ENCODE assay signal across 11 cellular contexts in genomic region chr6:111812080-111813038, GRCh38.
DNase-seq lines count a peak whose midpoint lies in the region; ATAC-seq and TF ChIP-seq lines count a peak whose summit lies in the region.
"Had no signal": no experiment of that assay in that cellular context is flagged by ENCODE, and none has a peak within 500 bp of the region (broad histone marks: within the 10 kb centered on the region; RNA-seq: fewer than 3 reads in every experiment).

No MANE protein-coding gene starts in this region.

- TF ChIP-seq CTCF in hepatocyte (IDR thresholded peaks at IDR 0.05; ENCODE audit: poor library complexity): no peak

- ATAC-seq in aorta (ENCODE audit: low FRiP score) (peak; percentile 22), GM19397 (IDR thresholded peaks at IDR 0.05; ENCODE audit: unreplicated experiment) (no peak)

- H3K4me1 ChIP-seq in aorta (ENCODE audit: control insufficient read depth in 1 of 2, insufficient read depth in 2 of 2, low read length in 2 of 2) (no peaks in the 10 kb centered on the region), hepatocyte (ENCODE audit: insufficient read depth) (no peaks in the 10 kb centered on the region)

- H3K4me3 ChIP-seq in aorta (ENCODE audit: low read length in 2 of 2) (no peak overlapping the region), hepatocyte (no peak overlapping the region)

- H3K27me3 ChIP-seq in aorta (ENCODE audit: control insufficient read depth in 1 of 2, insufficient read depth in 2 of 2, low read length in 1 of 2) (no peaks in the 10 kb centered on the region), hepatocyte (no peaks in the 10 kb centered on the region)

- no peaks in the 10 kb centered on the region for H4K20me1 ChIP-seq in hepatocyte (ENCODE audit: insufficient read depth, poor library complexity, severe bottlenecking)

- peak overlapping the region; percentile 80 for H3K4me3 Mint-ChIP-seq in activated naive CD4-positive, alpha-beta T cell treated with anti-CD3 and anti-CD28 coated beads, Interleukin-2, amount 50 U/mL, for 24 hours
- H3K4me3 Mint-ChIP-seq: B cell; dendritic cell treated with granulocyte-macrophage colony-stimulating factor and Interleukin-4, amounts not matched to agents 40 ng/mL and 50 ng/mL, for 4 days had no signal

- peak overlapping the region; percentile 93 for H3K27ac Mint-ChIP-seq in activated naive CD4-positive, alpha-beta T cell treated with anti-CD3 and anti-CD28 coated beads, Interleukin-2, amount 50 U/mL, for 24 hours
- H3K27ac Mint-ChIP-seq: B cell; dendritic cell treated with granulocyte-macrophage colony-stimulating factor and Interleukin-4, amounts not matched to agents 40 ng/mL and 50 ng/mL, for 4 days had no signal

- no peaks in the 10 kb centered on the region for H3K27me3 Mint-ChIP-seq in activated naive CD4-positive, alpha-beta T cell treated with anti-CD3 and anti-CD28 coated beads, Interleukin-2, amount 50 U/mL, for 24 hours
- H3K27me3 Mint-ChIP-seq: B cell; dendritic cell treated with granulocyte-macrophage colony-stimulating factor and Interleukin-4, amounts not matched to agents 40 ng/mL and 50 ng/mL, for 4 days had no signal

- peaks cover 5% of the 10 kb centered on the region for H3K79me2 ChIP-seq in hepatocyte

- H3K9me3 ChIP-seq in aorta (ENCODE audit: control insufficient read depth, low read length) (no peaks in the 10 kb centered on the region), hepatocyte (ENCODE audit: low read depth) (no peaks in the 10 kb centered on the region)

- H3K36me3 ChIP-seq in aorta (ENCODE audit: control insufficient read depth in 1 of 2, insufficient read depth in 2 of 2, low read length in 1 of 2) (no peaks in the 10 kb centered on the region), hepatocyte (replicated peaks; ENCODE audit: insufficient read depth, low read depth) (no peaks in the 10 kb centered on the region)

- H2AFZ ChIP-seq in hepatocyte: no peak overlapping the region

- H3K4me2 ChIP-seq in hepatocyte: no peak overlapping the region

- no peaks in the 10 kb centered on the region for H3K9me2 ChIP-seq in hepatocyte (replicated peaks; ENCODE audit: insufficient read depth)

- H3K9me3 Mint-ChIP-seq in activated naive CD4-positive, alpha-beta T cell treated with anti-CD3 and anti-CD28 coated beads, Interleukin-2, amount 50 U/mL, for 24 hours: no peaks in the 10 kb centered on the region
- H3K9me3 Mint-ChIP-seq: dendritic cell treated with granulocyte-macrophage colony-stimulating factor and Interleukin-4, amounts not matched to agents 40 ng/mL and 50 ng/mL, for 4 days had no signal

- intact Hi-C loops in aorta (cut with DNase I): no loop called here

- H3K4me1 Mint-ChIP-seq in activated naive CD4-positive, alpha-beta T cell treated with anti-CD3 and anti-CD28 coated beads, Interleukin-2, amount 50 U/mL, for 24 hours: peaks cover 87% of the 10 kb centered on the region
- H3K4me1 Mint-ChIP-seq: B cell had no signal

- H3K36me3 Mint-ChIP-seq in activated naive CD4-positive, alpha-beta T cell treated with anti-CD3 and anti-CD28 coated beads, Interleukin-2, amount 50 U/mL, for 24 hours: peaks cover 45% of the 10 kb centered on the region

- WGBS in aorta, 2 donors: 92 to 94% methylated on average over 8 of the region's 8 CpGs
- 79% methylated on average over 8 of the region's 8 CpGs for WGBS in hepatocyte (ENCODE audit: low lambda C conversion rate, missing lambda C conversion rate)

- no peak for DNase-seq in activated naive CD4-positive, alpha-beta T cell (lab: John Stamatoyannopoulos, UW)
- DNase-seq in SW480 (ENCODE audit: low spot score) (peak; percentile 51), epithelial cell of prostate (ENCODE audit: low read depth, low spot score) (peak; percentile 27), aorta (no peak), hepatocyte (ENCODE audit: low spot score) (no peak), mesenteric fat pad (ENCODE audit: low spot score) (no peak)
- DNase-seq: nucleus accumbens had no signal

- H3K27ac ChIP-seq in epithelial cell of prostate (peak overlapping the region; percentile 55), aorta (ENCODE audit: low read depth in 1 of 2, low read length in 2 of 2) (no peak overlapping the region), hepatocyte (no peak overlapping the region)

Comparison
In these comparisons a context has a peak if more than half of its experiments do, and no peak if none do; other contexts are left out.
1. DNase-seq: peak in SW480 (single experiment) and epithelial cell of prostate (single experiment); none in activated naive CD4-positive, alpha-beta T cell (0 of 4), aorta (0 of 2), hepatocyte (single experiment) and mesenteric fat pad (single experiment).